1 cellular context compared by ENCODE assay signal in genomic region chr3:118102737-118103136, GRCh38.
TF ChIP-seq lines count a peak whose summit lies in the region.

No MANE protein-coding gene starts in this region.

TF ChIP-seq in IMR-90, 13 proteins besides CTCF, POLR2A, EP300 and RAD21:
- TF ChIP-seq MXI1 (IDR thresholded peaks at IDR 0.05; ENCODE audit: borderline replicate concordance, low read depth, low read length): no peak
- TF ChIP-seq BHLHE40 (IDR thresholded peaks at IDR 0.05; ENCODE audit: low read depth, low read length): no peak
- no peak for TF ChIP-seq ELK1 (IDR thresholded peaks at IDR 0.05; ENCODE audit: borderline replicate concordance, low read depth, low read length)
- no peak for TF ChIP-seq SMC3 (IDR thresholded peaks at IDR 0.05; ENCODE audit: low read depth, low read length)
- no peak for TF ChIP-seq MAFK (IDR thresholded peaks at IDR 0.05; ENCODE audit: low read depth, low read length)
- TF ChIP-seq CHD1 (IDR thresholded peaks at IDR 0.05; ENCODE audit: low read depth, low read length): no peak
- TF ChIP-seq MAZ (IDR thresholded peaks at IDR 0.05; ENCODE audit: borderline replicate concordance, low read depth, low read length): no peak
- no peak for TF ChIP-seq FOS (IDR thresholded peaks at IDR 0.05; ENCODE audit: low read depth, low read length)
- no peak for TF ChIP-seq USF2 (IDR thresholded peaks at IDR 0.05; ENCODE audit: low read depth, low read length)
- no peak for TF ChIP-seq CEBPB (IDR thresholded peaks at IDR 0.05; ENCODE audit: low read depth, low read length)
- no peak for TF ChIP-seq NFE2L2 (IDR thresholded peaks at IDR 0.05; ENCODE audit: low read depth, low read length)
- no peak for TF ChIP-seq RFX5 (IDR thresholded peaks at IDR 0.05; ENCODE audit: low read depth, low read length)
- no peak for TF ChIP-seq RCOR1 (IDR thresholded peaks at IDR 0.05; ENCODE audit: insufficient replicate concordance, low read length)
